1 cellular context compared by ENCODE assay signal in genomic region chr17:80941171-80941570, GRCh38.
TF ChIP-seq lines count a peak whose summit lies in the region.

No MANE protein-coding gene starts in this region.

TF ChIP-seq in HepG2, 621 proteins besides CTCF, POLR2A, EP300 and RAD21:
- TF ChIP-seq ZNF878 (CRISPR knock-in tag; IDR thresholded peaks at IDR 0.05), result no peak
- TF ChIP-seq CENPX (CRISPR knock-in tag; IDR thresholded peaks at IDR 0.05), result no peak
- TF ChIP-seq, protein P1, sequence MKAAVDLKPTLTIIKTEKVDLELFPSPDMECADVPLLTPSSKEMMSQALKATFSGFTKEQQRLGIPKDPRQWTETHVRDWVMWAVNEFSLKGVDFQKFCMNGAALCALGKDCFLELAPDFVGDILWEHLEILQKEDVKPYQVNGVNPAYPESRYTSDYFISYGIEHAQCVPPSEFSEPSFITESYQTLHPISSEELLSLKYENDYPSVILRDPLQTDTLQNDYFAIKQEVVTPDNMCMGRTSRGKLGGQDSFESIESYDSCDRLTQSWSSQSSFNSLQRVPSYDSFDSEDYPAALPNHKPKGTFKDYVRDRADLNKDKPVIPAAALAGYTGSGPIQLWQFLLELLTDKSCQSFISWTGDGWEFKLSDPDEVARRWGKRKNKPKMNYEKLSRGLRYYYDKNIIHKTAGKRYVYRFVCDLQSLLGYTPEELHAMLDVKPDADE (CRISPR knock-in tag; IDR thresholded peaks at IDR 0.05), result no peak
- TF ChIP-seq CREB1 (IDR thresholded peaks at IDR 0.05), result no peak
- no peak for TF ChIP-seq CREB1 (CRISPR knock-in tag; IDR thresholded peaks at IDR 0.05)
- TF ChIP-seq ZBTB33 (CRISPR knock-in tag; IDR thresholded peaks at IDR 0.05), result peak; percentile 79
